ENCODE assay signal across 8 cellular contexts in the genomic region with DNA sequence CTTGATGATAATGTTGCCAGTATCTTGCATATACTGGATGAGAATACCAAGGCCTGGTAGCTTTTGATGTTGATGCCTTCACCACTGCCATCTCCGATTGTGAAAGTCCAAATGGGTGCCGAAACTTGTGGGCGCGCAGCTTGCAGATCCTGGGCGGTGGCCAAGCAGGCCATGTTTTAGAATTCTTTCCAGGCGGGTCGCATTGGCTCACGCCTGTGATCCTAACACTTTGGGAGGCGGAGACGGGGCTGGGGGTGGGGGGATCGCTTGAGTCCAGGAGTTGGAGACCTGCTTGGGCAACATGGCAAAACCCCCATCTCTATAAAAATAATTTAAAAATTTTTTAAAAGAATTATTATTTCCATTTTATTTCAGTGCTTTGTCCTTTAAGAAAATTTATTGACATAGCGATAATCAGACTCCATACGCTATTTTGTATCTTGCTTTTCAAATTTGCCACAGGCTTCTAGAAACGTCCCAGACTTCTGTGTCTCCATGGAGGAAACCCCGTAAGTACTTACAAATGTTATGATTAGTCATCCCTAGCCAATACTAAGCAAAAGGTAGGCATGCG. TPM values are rescaled to one million over a fixed set of nuclear protein-coding genes. Genes with fewer than 3 reads are reported as not detected.
A peak's percentile ranks its signal among the peaks of the same experiment; 100 is the strongest.
DNase-seq lines count a peak whose midpoint lies in the region; ATAC-seq and TF ChIP-seq lines count a peak whose summit lies in the region.

No MANE protein-coding gene starts in this region.

- H3K4me3 Mint-ChIP-seq in HFFc6 = peak overlapping the region; percentile 93

- H3K4me1 Mint-ChIP-seq in HFFc6 (ENCODE audit: low read depth) = peaks cover 57% of the 10 kb centered on the region

- peak overlapping the region; percentile 47 for H3K4me3 ChIP-seq in iPS-15b (ENCODE audit: low read depth, low read length)
- H3K4me3 ChIP-seq in spleen = peak overlapping the region; percentile 64 to 94 (median 72)

- in situ Hi-C loops in ACHN (cut with HindIII; ENCODE audit: low pct_ligation_motif_present, low pct_unique_long_range_greater_than_20kb, low sequenced_read_pairs) = no loop called here

- H3K36me3 ChIP-seq in iPS-15b (ENCODE audit: control insufficient read depth, insufficient read depth, low read length) = no peaks in the 10 kb centered on the region
- H3K36me3 ChIP-seq in spleen = peaks cover 0 to 11% (median 0%) of the 10 kb centered on the region in 6 donors

- intact Hi-C loops in spleen (cut with DNase I; ENCODE audit: low total_unique reads) = no loop called here

- peaks cover 18% of the 10 kb centered on the region for H3K4me1 ChIP-seq in iPS-15b (ENCODE audit: control insufficient read depth, insufficient read depth, low read length)
- H3K4me1 ChIP-seq in spleen = peaks cover 14 to 46% (median 37%) of the 10 kb centered on the region in 6 donors

- TF ChIP-seq POLR2A in spleen (IDR thresholded peaks at IDR 0.05) = no peak

- H3K27ac Mint-ChIP-seq in HFFc6 = peak overlapping the region; percentile 94
- H3K27ac Mint-ChIP-seq in activated naive CD4-positive, alpha-beta T cell treated with anti-CD3 and anti-CD28 coated beads, Interleukin-2, amount 50 U/mL, for 72 hours = peak overlapping the region; percentile 93

- DNase-seq in HFFc6 (no peak), spleen (peak; percentile 84), ACHN (no peak)
- DNase-seq in activated naive CD4-positive, alpha-beta T cell treated with anti-CD3 and anti-CD28 coated beads, Interleukin-2, amount 50 U/mL, for 72 hours (ENCODE audit: low spot score in 2 of 2) = no peak

- 73 to 75% (median 74%) methylated on average over 16 of the region's 16 CpGs for WGBS in spleen, 5 donors

- peak overlapping the region; percentile 38 for H3K9ac ChIP-seq in iPS-15b (ENCODE audit: low read depth, low read length)

- H3K27me3 ChIP-seq in iPS-15b (ENCODE audit: control insufficient read depth, insufficient read depth, low read length) (no peaks in the 10 kb centered on the region), spleen (replicated peaks in 1 of 7) (no peaks in the 10 kb centered on the region)

- no peak for ATAC-seq in activated naive CD4-positive, alpha-beta T cell treated with anti-CD3 and anti-CD28 coated beads, Interleukin-2, amount 50 U/mL, for 72 hours
- ATAC-seq in GM21367 (IDR thresholded peaks at IDR 0.05; ENCODE audit: unreplicated experiment) (no peak), GM19035 (IDR thresholded peaks at IDR 0.05; ENCODE audit: unreplicated experiment) (no peak), HG03095 (IDR thresholded peaks at IDR 0.05; ENCODE audit: unreplicated experiment) (no peak)

- peaks cover 17% of the 10 kb centered on the region for H3K36me3 Mint-ChIP-seq in HFFc6 (ENCODE audit: low read depth)
- H3K36me3 Mint-ChIP-seq in activated naive CD4-positive, alpha-beta T cell treated with anti-CD3 and anti-CD28 coated beads, Interleukin-2, amount 50 U/mL, for 72 hours = peaks cover 6 to 14% of the 10 kb centered on the region in 2 donors

- H3K9me3 ChIP-seq in iPS-15b (ENCODE audit: control insufficient read depth, insufficient read depth, low read length) = no peaks in the 10 kb centered on the region
- no peaks in the 10 kb centered on the region for H3K9me3 ChIP-seq in spleen

- peak overlapping the region; percentile 93 to 98 (median 96) for H3K27ac ChIP-seq in spleen

- H3K27me3 Mint-ChIP-seq in HFFc6 (ENCODE audit: insufficient read depth) = no peaks in the 10 kb centered on the region; the same call in none of the 2 replicates

- TF ChIP-seq CTCF in HFFc6 (IDR thresholded peaks at IDR 0.05) (no peak), spleen (IDR thresholded peaks at IDR 0.05 in 8 of 11, conservative IDR thresholded peaks at IDR 0.05 in 3 of 11) (no peak)

- no peaks in the 10 kb centered on the region for H3K9me3 Mint-ChIP-seq in HFFc6
- no peaks in the 10 kb centered on the region for H3K9me3 Mint-ChIP-seq in activated naive CD4-positive, alpha-beta T cell treated with anti-CD3 and anti-CD28 coated beads, Interleukin-2, amount 50 U/mL, for 72 hours

RNA-seq across cellular contexts. Expression of gene ZNF326, which starts 0.6 kb away (rescaled TPM):
- total RNA-seq in HFFc6 (2021; fragmentation: NEBNext Ultra II Directional; extraction: Animal tissue kit (Norgen Biotek cat#: 25700)) = 10 to 100 TPM; 14.7 to 19.8 (median 17.2) TPM
- total RNA-seq in activated naive CD4-positive, alpha-beta T cell treated with anti-CD3 and anti-CD28 coated beads, Interleukin-2, amount 50 U/mL, for 72 hours = 10 to 100 TPM; 20.6 to 32.2 TPM
- 10 to 100 TPM; 14.7 to 27.9 (median 22.5) TPM for total RNA-seq in spleen
- polyA plus RNA-seq in spleen = 1 to 10 TPM; 4.6 to 7.4 (median 5.4) TPM
